In the genomic region with DNA sequence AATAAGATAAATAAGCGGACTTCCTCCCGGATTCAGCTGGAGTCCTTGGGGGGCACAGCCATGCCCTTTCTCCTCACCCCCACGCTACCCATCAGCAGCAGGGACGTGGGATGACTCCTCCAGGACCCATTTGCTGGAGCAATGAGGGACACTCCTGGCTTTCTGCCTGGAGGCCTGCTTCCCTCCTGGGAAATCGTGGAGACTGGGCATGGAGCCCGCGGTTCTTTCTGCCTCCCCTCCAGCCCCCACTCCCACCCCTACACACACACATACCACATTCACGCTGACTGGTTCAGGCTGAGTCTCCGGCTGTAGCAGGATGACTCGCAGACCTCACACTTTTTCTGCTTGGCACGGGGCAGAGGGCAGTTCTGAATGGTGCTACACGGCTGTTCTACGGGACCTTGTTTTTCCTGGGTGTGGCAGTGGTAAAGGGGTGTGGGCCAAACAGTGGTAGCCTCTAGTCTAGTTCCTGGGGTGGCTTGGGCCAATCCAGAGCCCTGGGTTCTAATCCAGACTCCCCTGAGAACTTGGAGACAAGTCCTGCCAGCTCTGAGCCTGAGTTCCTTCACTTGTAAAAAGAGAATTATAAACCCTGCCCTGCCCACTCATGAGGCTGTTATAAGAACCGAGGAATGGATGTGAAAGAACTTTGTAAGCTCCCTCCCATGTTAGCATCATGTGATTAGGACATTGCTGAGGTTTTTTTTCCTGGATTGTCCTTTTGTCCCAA, we compare ENCODE assay signal across 8 cellular contexts.
A peak's percentile ranks its signal among the peaks of the same experiment; 100 is the strongest.
DNase-seq lines count a peak whose midpoint lies in the region; ATAC-seq and TF ChIP-seq lines count a peak whose summit lies in the region.

No MANE protein-coding gene starts in this region.

- no peak overlapping the region for H3K27ac Mint-ChIP-seq in CD8-positive, alpha-beta T cell
- no peak overlapping the region for H3K27ac Mint-ChIP-seq in stimulated activated naive CD8-positive, alpha-beta T cell treated with anti-CD3 and anti-CD28 coated beads, Interleukin-15, amount 100 ng/mL, for 72 hours

- TF ChIP-seq CTCF in HCT116 (IDR thresholded peaks at IDR 0.05 in 2 of 3, conservative IDR thresholded peaks at IDR 0.05 in 1 of 3; ENCODE audit: borderline replicate concordance in 1 of 3, insufficient read depth in 1 of 3, low read depth in 2 of 3, low read length in 2 of 3), result no peak
- TF ChIP-seq CTCF in CD8-positive, alpha-beta T cell (IDR thresholded peaks at IDR 0.05), result no peak

- no peaks in the 10 kb centered on the region for H3K36me3 Mint-ChIP-seq in CD8-positive, alpha-beta T cell

- peaks cover 2% of the 10 kb centered on the region for H3K4me1 Mint-ChIP-seq in CD8-positive, alpha-beta T cell (ENCODE audit: low read depth)
- H3K4me1 Mint-ChIP-seq in stimulated activated naive CD8-positive, alpha-beta T cell treated with anti-CD3 and anti-CD28 coated beads, Interleukin-15, amount 100 ng/mL, for 72 hours, result no peaks in the 10 kb centered on the region

- no peaks in the 10 kb centered on the region for H3K9me3 Mint-ChIP-seq in CD8-positive, alpha-beta T cell
- no peaks in the 10 kb centered on the region for H3K9me3 Mint-ChIP-seq in stimulated activated naive CD8-positive, alpha-beta T cell treated with anti-CD3 and anti-CD28 coated beads, Interleukin-15, amount 100 ng/mL, for 72 hours

- H3K4me2 ChIP-seq in HCT116 (ENCODE audit: low read length), result no peak overlapping the region

- TF ChIP-seq POLR2A in HCT116 (IDR thresholded peaks at IDR 0.05; ENCODE audit: borderline replicate concordance, extremely low read depth, insufficient read depth, insufficient read length), result no peak

- H3K27ac ChIP-seq in HCT116 (ENCODE audit: low read depth, low read length), result no peak overlapping the region
- H3K27ac ChIP-seq in CD8-positive, alpha-beta T cell (ENCODE audit: low read depth, low read length), result no peak overlapping the region

- H3K4me3 ChIP-seq in HCT116 (replicated peaks in 1 of 2; ENCODE audit: low read depth in 1 of 2, low read length in 2 of 2) (no peak overlapping the region), adipocyte (ENCODE audit: low read length) (peak overlapping the region; percentile 17)
- H3K4me3 ChIP-seq in CD8-positive, alpha-beta T cell (ENCODE audit: low read depth, low read length), result no peak overlapping the region

- CTCF ChIA-PET in HCT116 (lab: Charles Lee), result no interaction called here
- CTCF ChIA-PET in CD8-positive, alpha-beta T cell (lab: Charles Lee), result interaction anchor here (0.9 kb wide), 1 partner anchor 8 kb away, joined by 3 read pairs; no protein-coding TSS in a partner anchor

- H3K36me3 ChIP-seq in HCT116 (ENCODE audit: control insufficient read depth in 1 of 2, insufficient read depth in 2 of 2, low read length in 2 of 2), result no peaks in the 10 kb centered on the region
- no peaks in the 10 kb centered on the region for H3K36me3 ChIP-seq in adipocyte (ENCODE audit: control insufficient read depth, insufficient read depth, low read length, severe bottlenecking)
- no peaks in the 10 kb centered on the region for H3K36me3 ChIP-seq in CD8-positive, alpha-beta T cell (ENCODE audit: insufficient read depth, low read length)

- no peak for TF ChIP-seq RAD21 in HCT116 (IDR thresholded peaks at IDR 0.05; ENCODE audit: low read depth)

- POLR2A ChIA-PET in HCT116 (lab: Charles Lee), result no interaction called here
- POLR2A ChIA-PET in CD8-positive, alpha-beta T cell (lab: Charles Lee), result no interaction called here

- no TSS peak for BruUV-seq in HCT116 (replicated peaks; lab: Mats Ljungman, UMichigan)

- H3K9me3 ChIP-seq in HCT116 (ENCODE audit: control insufficient read depth in 1 of 2, insufficient read depth in 1 of 2, low read depth in 1 of 2, low read length in 2 of 2), result no peaks in the 10 kb centered on the region
- no peaks in the 10 kb centered on the region for H3K9me3 ChIP-seq in adipocyte (ENCODE audit: control insufficient read depth, low read length)
- H3K9me3 ChIP-seq in CD8-positive, alpha-beta T cell (ENCODE audit: low read length), result no peaks in the 10 kb centered on the region

- peaks cover 66% of the 10 kb centered on the region for H3K27me3 Mint-ChIP-seq in CD8-positive, alpha-beta T cell (ENCODE audit: low read depth)
- H3K27me3 Mint-ChIP-seq in stimulated activated naive CD8-positive, alpha-beta T cell treated with anti-CD3 and anti-CD28 coated beads, Interleukin-15, amount 100 ng/mL, for 72 hours, result peaks cover 87% of the 10 kb centered on the region

- intact Hi-C loops in HCT116 (cut with micrococcal nuclease) (no loop called here), left cardiac atrium (cut with DNase I) (no loop called here)
- intact Hi-C loops in CD8-positive, alpha-beta T cell (cut with DNase I, micrococcal nuclease), result no loop called here

- RAD21 ChIA-PET in HCT116 (lab: Charles Lee; ENCODE audit: low non-redundant PET in 1 of 2, low total read pairs in 2 of 2, uncharacterized antibody in 2 of 2, unreplicated experiment in 2 of 2), result no interaction called here

- H3K9ac ChIP-seq in HCT116 (ENCODE audit: low read length) (no peak overlapping the region), adipocyte (ENCODE audit: low read length) (no peak overlapping the region)

- peaks cover 0 to 17% of the 10 kb centered on the region in 2 experiments; a peak in 2 of 4 replicates for H3K4me1 ChIP-seq in HCT116 (ENCODE audit: control insufficient read depth in 1 of 2, insufficient read depth in 2 of 2, low read length in 2 of 2)
- peaks cover 11% of the 10 kb centered on the region for H3K4me1 ChIP-seq in adipocyte (ENCODE audit: control insufficient read depth, insufficient read depth, low read length)
- no peaks in the 10 kb centered on the region for H3K4me1 ChIP-seq in CD8-positive, alpha-beta T cell (ENCODE audit: insufficient read depth, low read length)

- DNase-seq in HCT116 (ENCODE audit: low read depth, low spot score) (no peak), adipocyte (ENCODE audit: low read depth) (peak; percentile 74), left cardiac atrium (peak; percentile 68), retina (peak; percentile 39), NCI-H82 (lab: John Stamatoyannopoulos, UW) (no peak), T-helper 9 cell (no peak)
- DNase-seq in CD8-positive, alpha-beta T cell, result no peak
- DNase-seq in stimulated activated naive CD8-positive, alpha-beta T cell treated with anti-CD3 and anti-CD28 coated beads, Interleukin-15, amount 100 ng/mL, for 72 hours, result no peak

- no peak overlapping the region for H2AFZ ChIP-seq in HCT116 (ENCODE audit: low read depth, low read length, poor library complexity, severe bottlenecking)

- no peaks in the 10 kb centered on the region for H3K9me2 ChIP-seq in HCT116 (ENCODE audit: insufficient read depth)

- H3K27me3 ChIP-seq in HCT116 (ENCODE audit: insufficient read depth, low read length) (peaks cover 26% of the 10 kb centered on the region), adipocyte (replicated peaks; ENCODE audit: control insufficient read depth, insufficient read depth, low read length) (peaks cover 27% of the 10 kb centered on the region)
- peaks cover 16% of the 10 kb centered on the region for H3K27me3 ChIP-seq in CD8-positive, alpha-beta T cell (ENCODE audit: insufficient read depth, low read length)

- H3K4me3 Mint-ChIP-seq in CD8-positive, alpha-beta T cell, result no peak overlapping the region
- H3K4me3 Mint-ChIP-seq in stimulated activated naive CD8-positive, alpha-beta T cell treated with anti-CD3 and anti-CD28 coated beads, Interleukin-15, amount 100 ng/mL, for 72 hours, result no peak overlapping the region

- no peaks in the 10 kb centered on the region for H3K79me2 ChIP-seq in HCT116 (ENCODE audit: insufficient read depth, low read length)

- peak; percentile 56 for ATAC-seq in HCT116
- peak; percentile 91 to 94 for ATAC-seq in left cardiac atrium
- ATAC-seq in CD8-positive, alpha-beta T cell, result no peak
- ATAC-seq in stimulated activated naive CD8-positive, alpha-beta T cell treated with anti-CD3 and anti-CD28 coated beads, Interleukin-15, amount 100 ng/mL, for 72 hours, result no peak

- H4K20me1 ChIP-seq in HCT116 (ENCODE audit: insufficient read depth), result no peaks in the 10 kb centered on the region

TF ChIP-seq in HCT116, 20 proteins besides CTCF, POLR2A, EP300 and RAD21:
- TF ChIP-seq JUND (IDR thresholded peaks at IDR 0.05) (no peak), MAX (IDR thresholded peaks at IDR 0.05) (no peak), ZNF274 (IDR thresholded peaks at IDR 0.05; ENCODE audit: low read depth, low read length) (no peak)

Comparison
In these comparisons a context has a peak if more than half of its experiments do, and no peak if none do; other contexts are left out.
1. ATAC-seq: peak in HCT116 (single experiment) and left cardiac atrium (2 of 2); none in CD8-positive, alpha-beta T cell (single experiment) and stimulated activated naive CD8-positive, alpha-beta T cell treated with anti-CD3 and anti-CD28 coated beads, Interleukin-15, amount 100 ng/mL, for 72 hours (single experiment).
2. DNase-seq: peak in adipocyte (single experiment), left cardiac atrium (single experiment) and retina (single experiment); none in HCT116 (single experiment), NCI-H82 (single experiment), CD8-positive, alpha-beta T cell (0 of 7), T-helper 9 cell (single experiment) and stimulated activated naive CD8-positive, alpha-beta T cell treated with anti-CD3 and anti-CD28 coated beads, Interleukin-15, amount 100 ng/mL, for 72 hours (0 of 2).